Comparison of ENCODE assay signal across 1 cellular context in genomic region chr10:97422921-97423420, GRCh38.
TF ChIP-seq lines count a peak whose summit lies in the region.

No MANE protein-coding gene starts in this region.

TF ChIP-seq in K562, 482 proteins besides CTCF, POLR2A, EP300 and RAD21:
- TF ChIP-seq TCF7L2 (IDR thresholded peaks at IDR 0.05; ENCODE audit: low read depth, low read length) (no peak), VEZF1 (CRISPR knock-in tag; IDR thresholded peaks at IDR 0.05) (no peak), ZFP1 (CRISPR knock-in tag; IDR thresholded peaks at IDR 0.05) (no peak), EGR1 (conservative IDR thresholded peaks at IDR 0.05) (no peak)
